In genomic region chr21:32477424-32477745, GRCh38 we compare ENCODE assay signal across 1 cellular context.
TF ChIP-seq lines count a peak whose summit lies in the region.

No MANE protein-coding gene starts in this region.

TF ChIP-seq in K562, 482 proteins besides CTCF, POLR2A, EP300 and RAD21 (continued from another document):
- TF ChIP-seq, protein P1, sequence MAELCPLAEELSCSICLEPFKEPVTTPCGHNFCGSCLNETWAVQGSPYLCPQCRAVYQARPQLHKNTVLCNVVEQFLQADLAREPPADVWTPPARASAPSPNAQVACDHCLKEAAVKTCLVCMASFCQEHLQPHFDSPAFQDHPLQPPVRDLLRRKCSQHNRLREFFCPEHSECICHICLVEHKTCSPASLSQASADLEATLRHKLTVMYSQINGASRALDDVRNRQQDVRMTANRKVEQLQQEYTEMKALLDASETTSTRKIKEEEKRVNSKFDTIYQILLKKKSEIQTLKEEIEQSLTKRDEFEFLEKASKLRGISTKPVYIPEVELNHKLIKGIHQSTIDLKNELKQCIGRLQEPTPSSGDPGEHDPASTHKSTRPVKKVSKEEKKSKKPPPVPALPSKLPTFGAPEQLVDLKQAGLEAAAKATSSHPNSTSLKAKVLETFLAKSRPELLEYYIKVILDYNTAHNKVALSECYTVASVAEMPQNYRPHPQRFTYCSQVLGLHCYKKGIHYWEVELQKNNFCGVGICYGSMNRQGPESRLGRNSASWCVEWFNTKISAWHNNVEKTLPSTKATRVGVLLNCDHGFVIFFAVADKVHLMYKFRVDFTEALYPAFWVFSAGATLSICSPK (IDR thresholded peaks at IDR 0.05; ENCODE audit: borderline replicate concordance) = no peak
- no peak for TF ChIP-seq ZNF280B (CRISPR knock-in tag; IDR thresholded peaks at IDR 0.05)
- TF ChIP-seq ZKSCAN1 (IDR thresholded peaks at IDR 0.05; ENCODE audit: low read depth, low read length) = no peak
- TF ChIP-seq NFE2 (IDR thresholded peaks at IDR 0.05; ENCODE audit: low read depth) = no peak
- no peak for TF ChIP-seq ILF3 (IDR thresholded peaks at IDR 0.05; ENCODE audit: borderline replicate concordance)
- TF ChIP-seq ZSCAN32 (CRISPR knock-in tag; IDR thresholded peaks at IDR 0.05) = no peak
